In the genomic region with DNA sequence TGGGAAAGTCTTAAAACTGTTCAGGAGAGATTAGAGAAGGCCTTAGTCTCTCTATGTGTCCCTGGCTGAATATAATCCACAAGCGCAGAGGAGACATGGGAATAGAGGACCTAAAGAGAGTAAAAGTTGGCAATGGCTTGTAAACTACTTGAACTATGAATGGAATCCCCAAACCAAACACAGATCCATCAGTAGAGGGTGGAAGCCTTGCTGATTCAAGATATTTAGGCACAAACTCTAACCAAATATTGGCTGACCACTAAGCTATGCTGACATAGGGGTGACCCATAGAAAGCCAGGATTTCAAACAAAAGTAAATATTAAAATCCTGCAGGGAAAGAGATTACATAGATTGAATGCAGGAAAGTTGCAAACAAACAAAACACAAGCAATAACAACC, we compare ENCODE assay signal across 24 cellular contexts.
"Had no signal": no experiment of that assay in that cellular context is flagged by ENCODE, and none has a peak within 500 bp of the region (broad histone marks: within the 10 kb centered on the region; RNA-seq: fewer than 3 reads in every experiment).

No MANE protein-coding gene starts in this region.

- H3K27ac ChIP-seq: coronary artery, dorsolateral prefrontal cortex, esophagus muscularis mucosa, gastrocnemius medialis, heart right ventricle, left lung, lower lobe of right lung had no signal

- H3K9me3 ChIP-seq: esophagus muscularis mucosa, gastrocnemius medialis, lower lobe of right lung, mucosa of descending colon had no signal

- DNase-seq: dermis blood vessel endothelial cell; dorsolateral prefrontal cortex; effector CD4-positive, alpha-beta T cell; effector memory CD4-positive, alpha-beta T cell; foreskin fibroblast; foreskin melanocyte; gastrocnemius medialis; glutamatergic neuron; head of caudate nucleus; heart right ventricle; hippocampal formation; left cardiac atrium; left lung; left ventricle myocardium superior; lower lobe of right lung; mesenchymal stem cell; mucosa of descending colon; naive B cell had no signal

- H3K36me3 Mint-ChIP-seq: mesothelial cell of epicardium had no signal

- H3K27me3 Mint-ChIP-seq: naive B cell had no signal

- H3K27ac Mint-ChIP-seq: mesothelial cell of epicardium had no signal

- H3K4me1 ChIP-seq: gastrocnemius medialis, heart right ventricle, left lung, lower lobe of right lung had no signal

- H3K4me3 ChIP-seq: coronary artery, dorsolateral prefrontal cortex, esophagus muscularis mucosa, gastrocnemius medialis, heart right ventricle, left lung, lower lobe of right lung, mucosa of descending colon had no signal

- H3K4me1 Mint-ChIP-seq: mesothelial cell of epicardium, naive B cell had no signal

- H3K36me3 ChIP-seq: esophagus muscularis mucosa, gastrocnemius medialis, heart right ventricle, left lung, lower lobe of right lung had no signal

- FAIRE-seq: endothelial cell of umbilical vein, islet of Langerhans, keratinocyte had no signal

- H3K27me3 ChIP-seq: dorsolateral prefrontal cortex, esophagus muscularis mucosa, gastrocnemius medialis, heart right ventricle, left lung had no signal

- H3K4me3 Mint-ChIP-seq: mesothelial cell of epicardium, naive B cell had no signal
